In genomic region chr1:157470276-157470675, GRCh38 we compare ENCODE assay signal across 19 cellular contexts.
"Had no signal": no experiment of that assay in that cellular context is flagged by ENCODE, and none has a peak within 500 bp of the region (broad histone marks: within the 10 kb centered on the region; RNA-seq: fewer than 3 reads in every experiment).

No MANE protein-coding gene starts in this region.

- H3K4me3 ChIP-seq: body of pancreas, cardiac muscle cell, prostate gland, tibial artery had no signal

- H3K9me3 ChIP-seq: body of pancreas, prostate gland had no signal

- H3K4me3 Mint-ChIP-seq: activated CD4-positive, alpha-beta memory T cell treated with anti-CD3 and anti-CD28 coated beads for 36 hours; memory B cell; nephron; stimulated activated naive CD8-positive, alpha-beta T cell treated with anti-CD3 and anti-CD28 coated beads, Interleukin-15, amount 100 ng/mL, for 72 hours; T-helper 1 cell treated with Interleukin-12 subunit alpha and Interleukin-12 subunit beta and Interleukin-4 antibody, amounts not matched to agents 30 μg/mL and 1 μg/mL, for 36 hours had no signal

- H3K27me3 ChIP-seq: body of pancreas, cardiac muscle cell, foreskin keratinocyte, tibial artery had no signal

- H3K4me1 Mint-ChIP-seq: memory B cell; nephron; stimulated activated naive CD8-positive, alpha-beta T cell treated with anti-CD3 and anti-CD28 coated beads, Interleukin-15, amount 100 ng/mL, for 72 hours had no signal

- DNase-seq: activated CD4-positive, alpha-beta memory T cell treated with anti-CD3 and anti-CD28 coated beads for 36 hours; activated CD4-positive, alpha-beta T cell treated with anti-CD3 and anti-CD28 coated beads for 48 hours; activated naive CD4-positive, alpha-beta T cell treated with Interleukin-2 at 50 U/mL for 16 hours; activated T-cell treated with anti-CD3 and anti-CD28 coated beads, Interleukin-2, amount 50 U/mL, for 48 hours; body of pancreas; dermis blood vessel endothelial cell; effector CD8-positive, alpha-beta T cell; foreskin keratinocyte; left colon; right cardiac atrium; stimulated activated CD4-positive, alpha-beta T cell treated with anti-CD3 and anti-CD28 coated beads, Interleukin-12 subunit alpha, Interleukin-12 subunit beta, amount 100 ng/mL, for 4 hours; stimulated activated CD4-positive, alpha-beta T cell treated with anti-CD3 and anti-CD28 coated beads, Interleukin-4, amount 100 ng/mL, for 4 hours; stimulated activated naive CD8-positive, alpha-beta T cell treated with anti-CD3 and anti-CD28 coated beads, Interleukin-15, amount 100 ng/mL, for 72 hours; tibial artery had no signal

- H3K27me3 Mint-ChIP-seq: stimulated activated naive CD8-positive, alpha-beta T cell treated with anti-CD3 and anti-CD28 coated beads, Interleukin-15, amount 100 ng/mL, for 72 hours had no signal

- H3K4me1 ChIP-seq: body of pancreas, foreskin keratinocyte, prostate gland, tibial artery had no signal

- H3K36me3 ChIP-seq: cardiac muscle cell, prostate gland, tibial artery had no signal

- H3K36me3 Mint-ChIP-seq: activated CD4-positive, alpha-beta memory T cell treated with anti-CD3 and anti-CD28 coated beads for 36 hours; memory B cell had no signal

- H3K9me3 Mint-ChIP-seq: activated CD4-positive, alpha-beta memory T cell treated with anti-CD3 and anti-CD28 coated beads for 36 hours; stimulated activated naive CD8-positive, alpha-beta T cell treated with anti-CD3 and anti-CD28 coated beads, Interleukin-15, amount 100 ng/mL, for 72 hours; T-helper 1 cell treated with Interleukin-12 subunit alpha and Interleukin-12 subunit beta and Interleukin-4 antibody, amounts not matched to agents 30 μg/mL and 1 μg/mL, for 36 hours had no signal

- H3K27ac ChIP-seq: body of pancreas, cardiac muscle cell, foreskin keratinocyte, prostate gland, tibial artery had no signal

- H3K27ac Mint-ChIP-seq: activated CD4-positive, alpha-beta memory T cell treated with anti-CD3 and anti-CD28 coated beads for 36 hours; memory B cell; stimulated activated naive CD8-positive, alpha-beta T cell treated with anti-CD3 and anti-CD28 coated beads, Interleukin-15, amount 100 ng/mL, for 72 hours; T-helper 1 cell treated with Interleukin-12 subunit alpha and Interleukin-12 subunit beta and Interleukin-4 antibody, amounts not matched to agents 30 μg/mL and 1 μg/mL, for 36 hours had no signal

- ATAC-seq: body of pancreas; foreskin keratinocyte; left colon; right cardiac atrium; stimulated activated naive CD8-positive, alpha-beta T cell treated with anti-CD3 and anti-CD28 coated beads, Interleukin-15, amount 100 ng/mL, for 72 hours had no signal
